Comparison of ENCODE assay signal across 16 cellular contexts in genomic region chr2:169513926-169514325, GRCh38. TPM values are rescaled to one million over a fixed set of nuclear protein-coding genes. Genes with fewer than 3 reads are reported as not detected.
"Had no signal": no experiment of that assay in that cellular context is flagged by ENCODE, and none has a peak within 500 bp of the region (broad histone marks: within the 10 kb centered on the region; RNA-seq: fewer than 3 reads in every experiment).

No MANE protein-coding gene starts in this region.

- H3K27me3 ChIP-seq: dorsolateral prefrontal cortex, ovary had no signal

- DNase-seq: activated B cell treated with CpG ODN at 0.5 μM for 24 hours; activated CD4-positive, alpha-beta T cell treated with anti-CD3 and anti-CD28 coated beads, Interleukin-2, amount 10 ng/mL, durations not matched to agents 7 days and 5 days; activated CD8-positive, alpha-beta memory T cell treated with anti-CD3 and anti-CD28 coated beads for 24 hours; activated naive CD4-positive, alpha-beta T cell treated with Interleukin-2 at 50 U/mL for 16 hours; activated naive CD8-positive, alpha-beta T cell treated with anti-CD3 and anti-CD28 coated beads, Interleukin-2, amount 50 U/mL, for 24 hours; dorsolateral prefrontal cortex; foreskin fibroblast; ovary; stimulated activated naive B cell treated with anti-CD40 and anti-IgM and Interleukin-4, amounts not matched to agents 10 μg/mL and 1 μg/mL and 100 μg/mL, for 72 hours; T-helper 17 cell; trophoblast cell had no signal

- FAIRE-seq: islet of Langerhans, TTC549 had no signal

- H3K27ac ChIP-seq: dorsolateral prefrontal cortex, ovary had no signal

- H3K4me3 ChIP-seq: dorsolateral prefrontal cortex, ovary, smooth muscle cell had no signal

- ATAC-seq: activated naive CD8-positive, alpha-beta T cell treated with anti-CD3 and anti-CD28 coated beads, Interleukin-2, amount 50 U/mL, for 24 hours; esophagus mucosa; left lobe of liver; stimulated activated naive B cell treated with anti-CD40 and anti-IgM and Interleukin-4, amounts not matched to agents 10 μg/mL and 1 μg/mL and 100 μg/mL, for 72 hours; T-helper 17 cell had no signal

- H3K4me2 ChIP-seq: smooth muscle cell had no signal

- H3K9me3 ChIP-seq: ovary had no signal

- H3K36me3 ChIP-seq: ovary had no signal

RNA-seq across cellular contexts. Expression of gene KLHL41, which starts 4.4 kb away (rescaled TPM):
- total RNA-seq: smooth muscle cell, T-helper 17 cell had no signal
- polyA plus RNA-seq: smooth muscle cell had no signal
